16 cellular contexts compared by ENCODE assay signal in the genomic region with DNA sequence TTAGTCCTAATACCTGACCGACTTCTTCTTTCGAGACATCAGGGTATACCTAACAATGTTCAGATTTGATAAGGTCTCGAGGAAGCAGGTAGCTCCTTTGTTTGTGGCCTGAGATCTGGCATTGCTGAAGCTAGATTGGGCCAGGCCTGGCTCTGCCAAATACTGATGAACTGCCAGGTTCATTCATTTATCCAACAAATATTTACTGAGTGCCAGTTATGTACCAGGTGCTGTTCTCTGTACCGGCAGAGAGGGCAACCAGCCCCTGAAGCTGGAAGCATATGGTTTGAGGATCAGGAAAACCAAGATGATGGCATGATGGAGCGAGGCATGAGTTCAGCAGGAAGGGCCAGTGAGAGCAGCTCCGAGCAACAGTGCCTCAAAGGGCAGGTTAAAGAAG.
DNase-seq lines count a peak whose midpoint lies in the region; ATAC-seq and TF ChIP-seq lines count a peak whose summit lies in the region.
"Had no signal": no experiment of that assay in that cellular context is flagged by ENCODE, and none has a peak within 500 bp of the region (broad histone marks: within the 10 kb centered on the region; RNA-seq: fewer than 3 reads in every experiment).

No MANE protein-coding gene starts in this region.

- H3K27me3 ChIP-seq in parathyroid adenoma (ENCODE audit: control insufficient read depth, insufficient read depth, low read length), result no peaks in the 10 kb centered on the region
- peaks cover 7% of the 10 kb centered on the region for H3K27me3 ChIP-seq in gastroesophageal sphincter
- H3K27me3 ChIP-seq: BE2C had no signal

- peaks cover 23% of the 10 kb centered on the region for H3K79me2 ChIP-seq in parathyroid adenoma

- no peak overlapping the region for H3K4me2 ChIP-seq in parathyroid adenoma (ENCODE audit: low read length)
- H3K4me2 ChIP-seq: GM23338 had no signal

- DNase-seq in G401 (ENCODE audit: low spot score) (peak; percentile 86), cerebellar cortex (ENCODE audit: low spot score) (peak; percentile 83), NCI-H2171 (lab: John Stamatoyannopoulos, UW) (no peak)
- DNase-seq: ACHN; BE2C; CD4-positive, alpha-beta T cell; DMS153; DMS79; GF-D8; HCEC 1CT; IMR-90 had no signal

- H3K27ac ChIP-seq in 22Rv1 (peak overlapping the region; percentile 41), parathyroid adenoma (peak overlapping the region; percentile 82), gastroesophageal sphincter (no peak overlapping the region)
- H3K27ac ChIP-seq: HL-60 had no signal

- peaks cover 25% of the 10 kb centered on the region for H3K4me1 ChIP-seq in parathyroid adenoma
- no peaks in the 10 kb centered on the region for H3K4me1 ChIP-seq in gastroesophageal sphincter
- H3K4me1 ChIP-seq: BE2C had no signal

- TF ChIP-seq CTCF in 22Rv1 (IDR thresholded peaks at IDR 0.05) (no peak), parathyroid adenoma (IDR thresholded peaks at IDR 0.05) (no peak), gastroesophageal sphincter (IDR thresholded peaks at IDR 0.05) (no peak)

- no peak for TF ChIP-seq EP300 in gastroesophageal sphincter (IDR thresholded peaks at IDR 0.05)

- H3K4me3 ChIP-seq in parathyroid adenoma (ENCODE audit: low read depth, low read length) (no peak overlapping the region), gastroesophageal sphincter (no peak overlapping the region)
- H3K4me3 ChIP-seq: GM23338 had no signal

- H3K36me3 ChIP-seq in parathyroid adenoma (ENCODE audit: control insufficient read depth, insufficient read depth, low read length) (no peaks in the 10 kb centered on the region), gastroesophageal sphincter (no peaks in the 10 kb centered on the region)
- H3K36me3 ChIP-seq: BE2C had no signal

- H2AFZ ChIP-seq in parathyroid adenoma, result no peak overlapping the region
- H2AFZ ChIP-seq: GM23338 had no signal

- H3K9me3 ChIP-seq in parathyroid adenoma (ENCODE audit: control insufficient read depth, low read length), result no peaks in the 10 kb centered on the region
- no peaks in the 10 kb centered on the region for H3K9me3 ChIP-seq in gastroesophageal sphincter
- H3K9me3 ChIP-seq: BE2C had no signal

- TF ChIP-seq POLR2A in gastroesophageal sphincter (IDR thresholded peaks at IDR 0.05), result no peak

- 70 to 82% methylated on average over 5 to 6 of the region's 6 CpGs for WGBS in gastroesophageal sphincter (ENCODE audit: low coverage in 1 of 2), 2 donors

- no peak overlapping the region for H3K9ac ChIP-seq in parathyroid adenoma

- ATAC-seq in gastroesophageal sphincter, result no peak
- ATAC-seq: GM23338 had no signal

- in situ Hi-C loops in G401 (cut with HindIII; ENCODE audit: low sequenced_read_pairs), result no loop called here

Comparison
In these comparisons a context has a peak if more than half of its experiments do, and no peak if none do; other contexts are left out.
1. H3K27ac ChIP-seq: peak in 22Rv1 (single experiment) and parathyroid adenoma (single experiment); none in gastroesophageal sphincter (0 of 4).